Comparison of ENCODE assay signal across 19 cellular contexts in genomic region chr5:154459015-154459414, GRCh38. TPM values are rescaled to one million over a fixed set of nuclear protein-coding genes. Genes with fewer than 3 reads are reported as not detected.
DNase-seq lines count a peak whose midpoint lies in the region; ATAC-seq and TF ChIP-seq lines count a peak whose summit lies in the region.
"Had no signal": no experiment of that assay in that cellular context is flagged by ENCODE, and none has a peak within 500 bp of the region (broad histone marks: within the 10 kb centered on the region; RNA-seq: fewer than 3 reads in every experiment).

No MANE protein-coding gene starts in this region.

- H2BK5ac ChIP-seq in IMR-90 (ENCODE audit: low read depth, low read length, poor library complexity, severe bottlenecking), result no peak overlapping the region

- ATAC-seq in heart left ventricle, result peak; percentile 13 to 49 (median 44)
- ATAC-seq in IMR-90 (ENCODE audit: low read depth), result no peak
- no peak for ATAC-seq in T-helper 17 cell

- no peak overlapping the region for H3K4me2 ChIP-seq in IMR-90 (ENCODE audit: low read depth, low read length)

- dilution Hi-C loops in IMR-90 (cut with HindIII; ENCODE audit: low sequenced_read_pairs, unreplicated experiment), result no loop called here

- DNase-seq in heart left ventricle, result no peak
- no peak for DNase-seq in cardiac septum (ENCODE audit: low spot score)
- DNase-seq in IMR-90, result no peak
- DNase-seq in T-helper 17 cell, result no peak
- DNase-seq in midbrain (lab: John Stamatoyannopoulos, UW), result peak; percentile 4
- DNase-seq in nucleus accumbens (lab: John Stamatoyannopoulos, UW), result no peak
- DNase-seq: C1 segment of cervical spinal cord; Calu3; CD4-positive, alpha-beta memory T cell; COR-L47; DMS53; DMS79 treated with DMSO at 0.1 percent for 48 hours; GF-D8; GOT3; HFFc6 had no signal

- no peak overlapping the region for H3K14ac ChIP-seq in IMR-90 (replicated peaks; ENCODE audit: low read depth, low read length)

- no peak overlapping the region for H2BK15ac ChIP-seq in IMR-90 (ENCODE audit: low read depth, low read length)

- POLR2A ChIA-PET in IMR-90 (lab: Charles Lee; ENCODE audit: unreplicated experiment), result no interaction called here

- H4K20me1 ChIP-seq in IMR-90 (ENCODE audit: insufficient read depth, low read length), result no peaks in the 10 kb centered on the region

- no peak for TF ChIP-seq CTCF in heart left ventricle (IDR thresholded peaks at IDR 0.05)
- no peak for TF ChIP-seq CTCF in IMR-90 (conservative IDR thresholded peaks at IDR 0.05; ENCODE audit: low read depth, low read length)

- WGBS in heart left ventricle, 4 donors, result 40 to 58% (median 52%) methylated on average over 3 of the region's 3 CpGs
- 80% methylated on average over 1 of the region's 3 CpGs; no CpG with 5 or more reads in 1 of the 2 experiments for WGBS in IMR-90 (ENCODE audit: extremely low coverage in 2 of 2, insufficient read length in 1 of 2), 2 experiments

- no peaks in the 10 kb centered on the region for H3K4me1 Mint-ChIP-seq in T-helper 17 cell
- H3K4me1 Mint-ChIP-seq: CD4-positive, alpha-beta memory T cell had no signal

- H3K9ac ChIP-seq in IMR-90 (ENCODE audit: low read depth, low read length), result no peak overlapping the region

- H3K18ac ChIP-seq in IMR-90 (ENCODE audit: low read depth, low read length), result no peak overlapping the region

- H3K9me1 ChIP-seq in IMR-90 (ENCODE audit: insufficient read depth, low read length), result no peaks in the 10 kb centered on the region

- H3K4me3 ChIP-seq in heart left ventricle (no peak overlapping the region), IMR-90 (ENCODE audit: insufficient read depth, low read depth, low read length) (no peak overlapping the region)
- H3K4me3 ChIP-seq: HAP-1 had no signal

- H3K23ac ChIP-seq in IMR-90 (ENCODE audit: low read depth, low read length), result no peak overlapping the region

- in situ Hi-C loops in IMR-90 (cut with MboI; ENCODE audit: low sequenced_read_pairs), result loop anchor here (25.0 kb wide), 1 partner anchor 353 kb away; no protein-coding TSS in a partner anchor

- H3K36me3 Mint-ChIP-seq in T-helper 17 cell (ENCODE audit: low read depth), result peaks cover 5% of the 10 kb centered on the region

- no peak overlapping the region for H3K4ac ChIP-seq in IMR-90 (ENCODE audit: low read depth, low read length)

- H2BK120ac ChIP-seq in IMR-90 (ENCODE audit: low read depth, low read length), result no peak overlapping the region

- CTCF ChIA-PET in IMR-90 (lab: Yijun Ruan, JAX), result interaction anchor here (0.8 to 0.9 kb wide), 2 partner anchors 9 to 387 kb away, joined by 3 read pairs; no protein-coding TSS in a partner anchor

- H2BK20ac ChIP-seq in IMR-90 (ENCODE audit: low read depth, low read length), result no peak overlapping the region

- H3K4me3 Mint-ChIP-seq in T-helper 17 cell, result no peak overlapping the region
- H3K4me3 Mint-ChIP-seq: CD4-positive, alpha-beta memory T cell; HFFc6 had no signal

- H4K8ac ChIP-seq in IMR-90 (ENCODE audit: low read depth in 2 of 2, low read length in 2 of 2), result no peak overlapping the region

- H3K79me1 ChIP-seq in IMR-90 (ENCODE audit: low read depth in 1 of 2, low read length in 2 of 2), result no peaks in the 10 kb centered on the region

- H2AK9ac ChIP-seq in IMR-90 (replicated peaks; ENCODE audit: low read depth, low read length, poor library complexity), result no peak overlapping the region

- H3K36me3 ChIP-seq in heart left ventricle, result peaks cover 0 to 61% (median 48%) of the 10 kb centered on the region in 9 donors
- H3K36me3 ChIP-seq in IMR-90 (ENCODE audit: control insufficient read depth, insufficient read depth, low read length), result peaks cover 28% of the 10 kb centered on the region

- no peaks in the 10 kb centered on the region for H3K27me3 ChIP-seq in heart left ventricle
- H3K27me3 ChIP-seq in IMR-90 (ENCODE audit: control insufficient read depth, insufficient read depth, low read length), result no peaks in the 10 kb centered on the region

- no peaks in the 10 kb centered on the region for H3K27me3 Mint-ChIP-seq in T-helper 17 cell
- H3K27me3 Mint-ChIP-seq: CD4-positive, alpha-beta memory T cell had no signal

- H3K9me3 ChIP-seq in heart left ventricle (no peaks in the 10 kb centered on the region), IMR-90 (ENCODE audit: control insufficient read depth, insufficient read depth, low read length) (no peaks in the 10 kb centered on the region), T-helper 17 cell (ENCODE audit: control insufficient read depth, low read length, poor library complexity, severe bottlenecking) (no peaks in the 10 kb centered on the region)
- H3K9me3 ChIP-seq: HAP-1 had no signal

- intact Hi-C loops in heart left ventricle (cut with DNase I) (no loop called here), cardiac septum (cut with DNase I) (no loop called here), IMR-90 (cut with micrococcal nuclease) (no loop called here)

- TF ChIP-seq POLR2A in heart left ventricle (IDR thresholded peaks at IDR 0.05) (no peak), IMR-90 (IDR thresholded peaks at IDR 0.05; ENCODE audit: low read depth, low read length) (no peak)

- H3K27ac Mint-ChIP-seq in T-helper 17 cell, result peak overlapping the region; percentile 34
- H3K27ac Mint-ChIP-seq: CD4-positive, alpha-beta memory T cell; HFFc6 had no signal

- H4K91ac ChIP-seq in IMR-90 (ENCODE audit: insufficient read depth, low read depth, low read length), result no peak overlapping the region

- BruUV-seq in IMR-90 (replicated peaks; lab: Mats Ljungman, UMichigan), result TSS peak; percentile 32

- no peak overlapping the region for H4K5ac ChIP-seq in IMR-90 (ENCODE audit: low read depth, low read length)

- H3K27ac ChIP-seq in heart left ventricle, result peak overlapping the region in 1 of 12 donors; percentile 12
- H3K27ac ChIP-seq in IMR-90 (ENCODE audit: insufficient read depth, low read length), result no peak overlapping the region

- H3K56ac ChIP-seq in IMR-90 (ENCODE audit: extremely low read depth, insufficient read depth, low read length), result no peak overlapping the region

- peaks cover 0 to 27% (median 11%) of the 10 kb centered on the region in 12 donors for H3K4me1 ChIP-seq in heart left ventricle
- no peaks in the 10 kb centered on the region for H3K4me1 ChIP-seq in IMR-90 (ENCODE audit: control insufficient read depth, insufficient read depth, low read length)

- no peak for TF ChIP-seq RAD21 in IMR-90 (IDR thresholded peaks at IDR 0.05; ENCODE audit: low read length)

- no peak overlapping the region for H2AFZ ChIP-seq in IMR-90 (replicated peaks; ENCODE audit: low read length, poor library complexity)

- no peak overlapping the region for H2AK5ac ChIP-seq in IMR-90 (ENCODE audit: low read depth, low read length)

TF ChIP-seq in IMR-90, 13 proteins besides CTCF, POLR2A, EP300 and RAD21:
- TF ChIP-seq MAFK (IDR thresholded peaks at IDR 0.05; ENCODE audit: low read depth, low read length) (no peak), MXI1 (IDR thresholded peaks at IDR 0.05; ENCODE audit: borderline replicate concordance, low read depth, low read length) (no peak), ELK1 (IDR thresholded peaks at IDR 0.05; ENCODE audit: borderline replicate concordance, low read depth, low read length) (no peak), BHLHE40 (IDR thresholded peaks at IDR 0.05; ENCODE audit: low read depth, low read length) (no peak), CHD1 (IDR thresholded peaks at IDR 0.05; ENCODE audit: low read depth, low read length) (no peak), USF2 (IDR thresholded peaks at IDR 0.05; ENCODE audit: low read depth, low read length) (no peak), NFE2L2 (IDR thresholded peaks at IDR 0.05; ENCODE audit: low read depth, low read length) (no peak), SMC3 (IDR thresholded peaks at IDR 0.05; ENCODE audit: low read depth, low read length) (no peak)

RNA-seq across cellular contexts. Expression of gene SAP30L, which starts 13.2 kb away (rescaled TPM):
- total RNA-seq in heart left ventricle (10 to 100 TPM; 26.1 to 55.5 (median 38.6) TPM), cardiac septum (32.3 TPM), IMR-90 (2012; rRNA removed) (9.7 and 13.1 TPM in 2 replicates), T-helper 17 cell (10 to 100 TPM; 25.0 to 37.9 TPM)
- polyA plus RNA-seq in heart left ventricle (10 to 100 TPM; 19.7 to 27.4 TPM), IMR-90 (2012; rRNA removed) (17.6 and 21.3 TPM in 2 replicates)
- 10.6 and 11.4 TPM in 2 replicates for polyA plus RNA-seq in IMR-90 (2012; cell fraction: cytosol; rRNA removed)
- polyA plus RNA-seq in IMR-90 (2012; cell fraction: nucleus; rRNA removed; ENCODE audit: low replicate concordance), result 9.1 and 28.3 TPM in 2 replicates

RNA-seq across cellular contexts. Expression of gene HAND1, which starts 19.0 kb away (rescaled TPM):
- total RNA-seq in heart left ventricle, result 10 to 100 TPM; 22.4 to 44.8 (median 36.4) TPM
- 10 to 100 TPM; 23.8 to 30.6 TPM for polyA plus RNA-seq in heart left ventricle
- total RNA-seq in cardiac septum, result 18.3 TPM
- not detected in 2 replicates for total RNA-seq in IMR-90 (2012; rRNA removed)
- not detected in 2 replicates for polyA plus RNA-seq in IMR-90 (2012; rRNA removed)
- not detected in 2 replicates for polyA plus RNA-seq in IMR-90 (2012; cell fraction: cytosol; rRNA removed)
- not detected in 2 replicates for polyA plus RNA-seq in IMR-90 (2012; cell fraction: nucleus; rRNA removed; ENCODE audit: low replicate concordance)
- not detected for total RNA-seq in T-helper 17 cell
- total RNA-seq: A172; A673; Calu3; CD4-positive, alpha-beta memory T cell; HFFc6 had no signal
- polyA plus RNA-seq: BJ; CD4-positive, alpha-beta memory T cell had no signal

Comparison
In these comparisons a context has a peak if more than half of its experiments do, and no peak if none do; other contexts are left out.
1. ATAC-seq: peak in heart left ventricle (4 of 4); none in IMR-90 (single experiment) and T-helper 17 cell (single experiment).
2. RNA of gene HAND1, which starts 19.0 kb away (total RNA-seq): 22.4 to 44.8 TPM in heart left ventricle and 18.3 TPM in cardiac septum (single experiment); not detected in IMR-90 and not detected in T-helper 17 cell; every median in the first group is over 10 times any median in the second.